Comparison of ENCODE assay signal across 8 cellular contexts in genomic region chr20:1212607-1213396, GRCh38. TPM values are rescaled to one million over a fixed set of nuclear protein-coding genes. Genes with fewer than 3 reads are reported as not detected.
A peak's percentile ranks its signal among the peaks of the same experiment; 100 is the strongest.
DNase-seq lines count a peak whose midpoint lies in the region; ATAC-seq, FAIRE-seq and TF ChIP-seq lines count a peak whose summit lies in the region.
"Had no signal": no experiment of that assay in that cellular context is flagged by ENCODE, and none has a peak within 500 bp of the region (broad histone marks: within the 10 kb centered on the region; RNA-seq: fewer than 3 reads in every experiment).

No MANE protein-coding gene starts in this region.

- in situ Hi-C loops in GM13976 (cut with MboI; ENCODE audit: low sequenced_read_pairs, unreplicated experiment) = no loop called here

- no peak overlapping the region for H3K27ac ChIP-seq in neural cell (ENCODE audit: low read length)
- H3K27ac ChIP-seq: skin epidermis had no signal

- no peaks in the 10 kb centered on the region for H3K36me3 ChIP-seq in neural cell (ENCODE audit: insufficient read depth, low read length)

- FAIRE-seq in RCC 7860 (lab: Jason Lieb, UNC) = no peak

- no peak overlapping the region for H2AFZ ChIP-seq in neural cell (ENCODE audit: low read depth, low read length)

- no peaks in the 10 kb centered on the region for H3K79me2 ChIP-seq in neural cell (replicated peaks; ENCODE audit: insufficient read depth, low read length)

- TF ChIP-seq CTCF in GM13976 (IDR thresholded peaks at IDR 0.05; ENCODE audit: borderline replicate concordance, control extremely low read depth, extremely low read depth, insufficient read depth, missing control alignments) (peak; percentile 86), neural cell (IDR thresholded peaks at IDR 0.05; ENCODE audit: poor library complexity, severe bottlenecking) (peak; percentile 85)

- H3K9ac ChIP-seq in neural cell (ENCODE audit: low read length) = no peak overlapping the region

- H3K27me3 ChIP-seq in neural cell (ENCODE audit: insufficient read depth, low read depth, low read length) = no peaks in the 10 kb centered on the region

- no peak overlapping the region for H3K27ac Mint-ChIP-seq in activated T-cell treated with anti-CD3 and anti-CD28 coated beads, Interleukin-2, amount 50 U/mL, for 72 hours

- no peak for TF ChIP-seq EP300 in neural cell (conservative IDR thresholded peaks at IDR 0.05; ENCODE audit: poor library complexity, severe bottlenecking)

- H3K4me3 ChIP-seq in neural cell (ENCODE audit: low read length) = no peak overlapping the region
- H3K4me3 ChIP-seq: skin epidermis had no signal

- no peak overlapping the region for H3K4me2 ChIP-seq in neural cell (ENCODE audit: low read length)

- H3K4me1 Mint-ChIP-seq in activated T-cell treated with anti-CD3 and anti-CD28 coated beads, Interleukin-2, amount 50 U/mL, for 72 hours (ENCODE audit: low read depth) = peaks cover 44% of the 10 kb centered on the region

- TF ChIP-seq RAD21 in neural cell (conservative IDR thresholded peaks at IDR 0.05) = peak; percentile 80

- ATAC-seq in activated T-cell treated with anti-CD3 and anti-CD28 coated beads, Interleukin-2, amount 50 U/mL, for 72 hours (replicated peaks in 1 of 2) = peak; percentile 66

- peaks cover 14% of the 10 kb centered on the region for H3K27me3 Mint-ChIP-seq in activated T-cell treated with anti-CD3 and anti-CD28 coated beads, Interleukin-2, amount 50 U/mL, for 72 hours (ENCODE audit: low read depth)

- DNase-seq in GM13976 (ENCODE audit: low spot score) (peak; percentile 67), HuH-7 (ENCODE audit: low spot score) (peak; percentile 64), RCC 7860 (ENCODE audit: low spot score) (peak; percentile 37), fibroblast of peridontal ligament (ENCODE audit: extremely low read depth) (peak; percentile 73), stromal cell of bone marrow (ENCODE audit: low read depth) (peak; percentile 54)
- DNase-seq in activated T-cell treated with anti-CD3 and anti-CD28 coated beads, Interleukin-2, amount 50 U/mL, for 72 hours = peak; percentile 74 to 78

- H3K36me3 Mint-ChIP-seq in activated T-cell treated with anti-CD3 and anti-CD28 coated beads, Interleukin-2, amount 50 U/mL, for 72 hours (ENCODE audit: insufficient read depth in 2 of 2) = no peaks in the 10 kb centered on the region

- peak overlapping the region; percentile 2 to 23 for H3K4me3 Mint-ChIP-seq in activated T-cell treated with anti-CD3 and anti-CD28 coated beads, Interleukin-2, amount 50 U/mL, for 72 hours

- no peaks in the 10 kb centered on the region for H3K9me3 Mint-ChIP-seq in activated T-cell treated with anti-CD3 and anti-CD28 coated beads, Interleukin-2, amount 50 U/mL, for 72 hours

- H3F3A ChIP-seq in neural cell (ENCODE audit: insufficient read depth, low read length, poor library complexity, severe bottlenecking) = no peaks in the 10 kb centered on the region

- no peaks in the 10 kb centered on the region for H3K9me2 ChIP-seq in neural cell (ENCODE audit: insufficient read depth, low read length)

- no peaks in the 10 kb centered on the region for H4K20me1 ChIP-seq in neural cell (ENCODE audit: insufficient read depth)

- no peaks in the 10 kb centered on the region for H3K9me3 ChIP-seq in neural cell (ENCODE audit: low read length)

TF ChIP-seq in neural cell, 6 proteins besides CTCF, POLR2A, EP300 and RAD21:
- TF ChIP-seq SMC3 (conservative IDR thresholded peaks at IDR 0.05; ENCODE audit: poor library complexity) (peak; percentile 76), POLR2AphosphoS5 (IDR thresholded peaks at IDR 0.05) (no peak)

RNA-seq across cellular contexts. Expression of gene C20orf202, which starts 9.5 kb away (rescaled TPM):
- under 1 TPM in 1 of 2 donors, not detected in 1; 0.19 TPM for total RNA-seq in activated T-cell treated with anti-CD3 and anti-CD28 coated beads, Interleukin-2, amount 50 U/mL, for 72 hours
- 0.62 and 0.84 TPM in 2 replicates for polyA plus RNA-seq in neural cell
- 0.97 and 1.0 TPM in 2 replicates for polyA minus RNA-seq in neural cell

RNA-seq across cellular contexts. Expression of gene RAD21L1, which starts 13.0 kb away (rescaled TPM):
- total RNA-seq in activated T-cell treated with anti-CD3 and anti-CD28 coated beads, Interleukin-2, amount 50 U/mL, for 72 hours = 1 to 10 TPM in 1 of 2 donors, under 1 TPM in 1; 0.21 to 1.2 TPM
- polyA plus RNA-seq in neural cell = not detected in 2 replicates
- not detected in 2 replicates for polyA minus RNA-seq in neural cell

RNA-seq across cellular contexts. Expression of gene TMEM74B, which starts 28.0 kb away (rescaled TPM):
- total RNA-seq in activated T-cell treated with anti-CD3 and anti-CD28 coated beads, Interleukin-2, amount 50 U/mL, for 72 hours = 1 to 10 TPM in 1 of 2 donors, under 1 TPM in 1; 0.60 to 1.5 TPM
- polyA plus RNA-seq in neural cell = 155 and 164 TPM in 2 replicates
- 26.3 and 26.5 TPM in 2 replicates for polyA minus RNA-seq in neural cell

RNA-seq across cellular contexts. Expression of gene SNPH, which starts 53.3 kb away (rescaled TPM):
- 1 to 10 TPM; 7.1 to 7.8 TPM for total RNA-seq in activated T-cell treated with anti-CD3 and anti-CD28 coated beads, Interleukin-2, amount 50 U/mL, for 72 hours
- 25.6 and 29.4 TPM in 2 replicates for polyA plus RNA-seq in neural cell
- 44.5 and 47.7 TPM in 2 replicates for polyA minus RNA-seq in neural cell
